Comparison of ENCODE assay signal across 9 cellular contexts in the genomic region with DNA sequence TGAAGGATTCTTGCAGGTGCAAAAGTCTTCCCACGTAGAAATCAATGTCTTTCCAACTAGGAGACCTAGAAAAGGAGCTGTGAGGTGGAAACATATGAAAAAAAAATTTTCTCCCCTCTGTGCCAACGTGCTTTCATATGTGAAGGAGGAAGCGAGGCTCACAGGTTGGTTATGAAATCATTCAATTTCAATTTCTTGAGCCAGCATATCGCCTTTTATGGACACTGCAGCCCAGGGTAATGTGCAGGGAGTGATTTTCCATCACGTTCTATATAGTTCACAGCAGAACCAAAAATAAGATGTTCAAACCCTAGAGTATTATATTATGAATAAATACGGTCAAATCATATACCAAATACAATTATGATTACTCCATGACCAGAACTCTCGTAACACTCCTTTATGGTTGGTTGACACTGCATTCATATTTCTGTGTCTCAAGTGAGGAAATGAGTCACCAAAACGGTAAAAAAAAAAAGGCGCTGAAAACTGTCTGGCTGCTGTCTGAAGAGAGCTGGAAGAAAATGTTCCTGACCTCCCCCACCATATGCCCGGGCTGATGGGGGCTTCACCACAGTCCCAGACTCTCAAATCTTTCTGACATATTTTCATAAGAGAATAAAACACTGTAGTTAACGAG.
DNase-seq lines count a peak whose midpoint lies in the region; ATAC-seq and TF ChIP-seq lines count a peak whose summit lies in the region.
"Had no signal": no experiment of that assay in that cellular context is flagged by ENCODE, and none has a peak within 500 bp of the region (broad histone marks: within the 10 kb centered on the region; RNA-seq: fewer than 3 reads in every experiment).

No MANE protein-coding gene starts in this region.

- H3K36me3 ChIP-seq in adipocyte (ENCODE audit: control insufficient read depth, insufficient read depth, low read length, severe bottlenecking), result no peaks in the 10 kb centered on the region

- no peak overlapping the region for H3K9ac ChIP-seq in adipocyte (ENCODE audit: low read length)

- ATAC-seq in GM21447 (IDR thresholded peaks at IDR 0.05; ENCODE audit: unreplicated experiment), result peak; percentile 73
- no peak for ATAC-seq in GM19455 (IDR thresholded peaks at IDR 0.05; ENCODE audit: unreplicated experiment)

- H3K27me3 ChIP-seq in adipocyte (replicated peaks; ENCODE audit: control insufficient read depth, insufficient read depth, low read length), result peaks cover 4% of the 10 kb centered on the region

- peaks cover 14% of the 10 kb centered on the region for H3K4me1 ChIP-seq in adipocyte (ENCODE audit: control insufficient read depth, insufficient read depth, low read length)
- H3K4me1 ChIP-seq: psoas muscle had no signal

- H3K4me3 ChIP-seq in adipocyte (ENCODE audit: low read length), result peak overlapping the region; percentile 36
- H3K4me3 ChIP-seq: psoas muscle had no signal

- DNase-seq in GM04503 (ENCODE audit: low read depth) (peak; percentile 27), adipocyte (ENCODE audit: low read depth) (peak; percentile 78), non-pigmented ciliary epithelial cell (ENCODE audit: low read depth) (peak; percentile 51), NCI-H82 (lab: John Stamatoyannopoulos, UW) (no peak), NCI-H2107 treated with DMSO at 0.1 percent for 48 hours (lab: John Stamatoyannopoulos, UW; ENCODE audit: unreplicated experiment) (no peak)
- DNase-seq: psoas muscle had no signal

- H3K9me3 ChIP-seq in adipocyte (ENCODE audit: control insufficient read depth, low read length), result no peaks in the 10 kb centered on the region
- H3K9me3 ChIP-seq: psoas muscle had no signal

- TF ChIP-seq EP300 in Ishikawa (IDR thresholded peaks at IDR 0.05; ENCODE audit: borderline replicate concordance), result peak; percentile 45; the same call in 1 of the 2 replicates

- TF ChIP-seq RAD21 in Ishikawa (IDR thresholded peaks at IDR 0.05; ENCODE audit: low read depth), result no peak

TF ChIP-seq in Ishikawa, 13 proteins besides CTCF, POLR2A, EP300 and RAD21:
- TF ChIP-seq FOXM1 (IDR thresholded peaks at IDR 0.05; ENCODE audit: borderline replicate concordance, low read depth), result peak; percentile 46; the same call in 1 of the 2 replicates
- 0 out of 2 replicates have a peak, but pooled peaks have one; percentile 22 for TF ChIP-seq CEBPB (IDR thresholded peaks at IDR 0.05)
- TF ChIP-seq ZBTB7A (IDR thresholded peaks at IDR 0.05; ENCODE audit: low read depth), result no peak
- TF ChIP-seq, protein P1, sequence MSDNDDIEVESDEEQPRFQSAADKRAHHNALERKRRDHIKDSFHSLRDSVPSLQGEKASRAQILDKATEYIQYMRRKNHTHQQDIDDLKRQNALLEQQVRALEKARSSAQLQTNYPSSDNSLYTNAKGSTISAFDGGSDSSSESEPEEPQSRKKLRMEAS (IDR thresholded peaks at IDR 0.05), result peak; percentile 21; the same call in 1 of the 2 replicates
- peak; percentile 33; the same call in 1 of the 2 replicates for TF ChIP-seq TCF12 (IDR thresholded peaks at IDR 0.05; ENCODE audit: low read depth)

Comparison
In these comparisons a context has a peak if more than half of its experiments do, and no peak if none do; other contexts are left out.
1. DNase-seq: peak in GM04503 (single experiment), adipocyte (single experiment) and non-pigmented ciliary epithelial cell (single experiment); none in NCI-H82 (single experiment) and NCI-H2107 treated with DMSO at 0.1 percent for 48 hours (single experiment).